In the genomic region with DNA sequence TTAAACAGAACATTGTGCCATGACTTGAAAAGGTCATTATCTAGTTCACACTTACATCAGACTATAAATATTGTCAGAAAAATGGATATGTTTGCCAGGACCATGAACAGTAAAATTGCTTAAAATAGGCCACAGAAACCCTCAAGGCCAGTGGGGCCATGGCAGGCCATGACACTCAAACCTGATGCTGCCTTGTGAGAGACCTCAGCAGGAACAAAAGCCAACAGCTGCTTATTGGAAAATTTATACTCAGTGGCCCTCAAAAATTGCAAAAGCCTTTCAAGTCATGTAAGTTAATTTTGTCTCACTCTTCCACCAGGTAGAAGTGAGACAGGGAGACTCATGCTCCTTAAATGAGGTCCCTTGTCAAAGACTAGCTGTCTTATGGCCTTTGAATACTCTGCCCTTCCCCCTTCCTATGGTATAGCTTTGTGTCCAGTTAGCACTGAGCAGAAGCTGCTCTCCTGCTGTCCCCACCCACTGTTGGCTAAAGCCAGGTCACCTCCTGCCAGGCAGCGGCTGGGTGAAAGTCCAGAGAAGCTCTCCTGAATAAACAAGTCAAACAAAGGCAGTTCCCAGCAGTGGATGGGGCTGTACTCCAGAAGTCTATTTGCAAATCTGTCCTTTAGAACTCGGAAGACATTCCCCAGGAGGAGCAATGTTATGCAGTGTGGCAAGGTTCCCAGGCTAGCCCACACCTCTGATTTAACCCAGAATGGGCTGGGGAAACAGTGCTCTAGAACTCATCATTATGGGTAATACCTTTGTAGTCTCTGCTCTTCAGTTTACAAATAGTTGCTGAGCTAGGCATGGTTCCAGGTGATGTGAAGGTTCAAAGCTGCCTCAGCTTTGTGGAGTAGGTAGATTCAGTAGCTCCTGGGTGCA, we compare ENCODE assay signal across 1 cellular context.
TF ChIP-seq lines count a peak whose summit lies in the region.

No MANE protein-coding gene starts in this region.

TF ChIP-seq in HepG2, 621 proteins besides CTCF, POLR2A, EP300 and RAD21 (continued from another document and continues in another):
- 0 out of 2 replicates have a peak, but pooled peaks have one; percentile 62 for TF ChIP-seq AFF4 (CRISPR knock-in tag; IDR thresholded peaks at IDR 0.05)
- TF ChIP-seq PLRG1 (conservative IDR thresholded peaks at IDR 0.05) = no peak
- no peak for TF ChIP-seq TAF15 (IDR thresholded peaks at IDR 0.05; ENCODE audit: low read depth, low read length, poor library complexity, severe bottlenecking)
- peak; percentile 73 for TF ChIP-seq MED8 (CRISPR knock-in tag; IDR thresholded peaks at IDR 0.05; ENCODE audit: insufficient replicate concordance)
- TF ChIP-seq RFX5 (IDR thresholded peaks at IDR 0.05; ENCODE audit: low read depth, low read length) = no peak
- TF ChIP-seq MAF1 (CRISPR knock-in tag; IDR thresholded peaks at IDR 0.05; ENCODE audit: borderline replicate concordance) = no peak
- peak; percentile 80 for TF ChIP-seq ARNT2 (CRISPR knock-in tag; IDR thresholded peaks at IDR 0.05; ENCODE audit: low read depth)
- no peak for TF ChIP-seq ATRX (CRISPR knock-in tag; IDR thresholded peaks at IDR 0.05; ENCODE audit: borderline replicate concordance)
- no peak for TF ChIP-seq PHB2 (IDR thresholded peaks at IDR 0.05; ENCODE audit: partially characterized antibody)
- TF ChIP-seq ZFP37 (CRISPR knock-in tag; IDR thresholded peaks at IDR 0.05; ENCODE audit: borderline replicate concordance) = 0 out of 2 replicates have a peak, but pooled peaks have one; percentile 31
- TF ChIP-seq ATF7 (IDR thresholded peaks at IDR 0.05) = no peak
- no peak for TF ChIP-seq ATF7 (CRISPR knock-in tag; IDR thresholded peaks at IDR 0.05)
- no peak for TF ChIP-seq ZNF790 (CRISPR knock-in tag; IDR thresholded peaks at IDR 0.05; ENCODE audit: borderline replicate concordance)
- TF ChIP-seq ZNF749 (CRISPR knock-in tag; IDR thresholded peaks at IDR 0.05; ENCODE audit: borderline replicate concordance) = no peak
- TF ChIP-seq ZNF782 (CRISPR knock-in tag; IDR thresholded peaks at IDR 0.05; ENCODE audit: borderline replicate concordance) = no peak
- TF ChIP-seq DNMT3B (CRISPR knock-in tag; conservative IDR thresholded peaks at IDR 0.05) = no peak
- TF ChIP-seq, protein P1, sequence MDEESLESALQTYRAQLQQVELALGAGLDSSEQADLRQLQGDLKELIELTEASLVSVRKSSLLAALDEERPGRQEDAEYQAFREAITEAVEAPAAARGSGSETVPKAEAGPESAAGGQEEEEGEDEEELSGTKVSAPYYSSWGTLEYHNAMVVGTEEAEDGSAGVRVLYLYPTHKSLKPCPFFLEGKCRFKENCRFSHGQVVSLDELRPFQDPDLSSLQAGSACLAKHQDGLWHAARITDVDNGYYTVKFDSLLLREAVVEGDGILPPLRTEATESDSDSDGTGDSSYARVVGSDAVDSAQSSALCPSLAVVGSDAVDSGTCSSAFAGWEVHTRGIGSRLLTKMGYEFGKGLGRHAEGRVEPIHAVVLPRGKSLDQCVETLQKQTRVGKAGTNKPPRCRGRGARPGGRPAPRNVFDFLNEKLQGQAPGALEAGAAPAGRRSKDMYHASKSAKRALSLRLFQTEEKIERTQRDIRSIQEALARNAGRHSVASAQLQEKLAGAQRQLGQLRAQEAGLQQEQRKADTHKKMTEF (CRISPR knock-in tag; IDR thresholded peaks at IDR 0.05) = peak; percentile 94
- no peak for TF ChIP-seq ZNF616 (CRISPR knock-in tag; IDR thresholded peaks at IDR 0.05; ENCODE audit: low read depth)
- no peak for TF ChIP-seq ZNF558 (CRISPR knock-in tag; IDR thresholded peaks at IDR 0.05; ENCODE audit: borderline replicate concordance)
- no peak for TF ChIP-seq ZNF20 (CRISPR knock-in tag; IDR thresholded peaks at IDR 0.05)
- TF ChIP-seq, protein P2, sequence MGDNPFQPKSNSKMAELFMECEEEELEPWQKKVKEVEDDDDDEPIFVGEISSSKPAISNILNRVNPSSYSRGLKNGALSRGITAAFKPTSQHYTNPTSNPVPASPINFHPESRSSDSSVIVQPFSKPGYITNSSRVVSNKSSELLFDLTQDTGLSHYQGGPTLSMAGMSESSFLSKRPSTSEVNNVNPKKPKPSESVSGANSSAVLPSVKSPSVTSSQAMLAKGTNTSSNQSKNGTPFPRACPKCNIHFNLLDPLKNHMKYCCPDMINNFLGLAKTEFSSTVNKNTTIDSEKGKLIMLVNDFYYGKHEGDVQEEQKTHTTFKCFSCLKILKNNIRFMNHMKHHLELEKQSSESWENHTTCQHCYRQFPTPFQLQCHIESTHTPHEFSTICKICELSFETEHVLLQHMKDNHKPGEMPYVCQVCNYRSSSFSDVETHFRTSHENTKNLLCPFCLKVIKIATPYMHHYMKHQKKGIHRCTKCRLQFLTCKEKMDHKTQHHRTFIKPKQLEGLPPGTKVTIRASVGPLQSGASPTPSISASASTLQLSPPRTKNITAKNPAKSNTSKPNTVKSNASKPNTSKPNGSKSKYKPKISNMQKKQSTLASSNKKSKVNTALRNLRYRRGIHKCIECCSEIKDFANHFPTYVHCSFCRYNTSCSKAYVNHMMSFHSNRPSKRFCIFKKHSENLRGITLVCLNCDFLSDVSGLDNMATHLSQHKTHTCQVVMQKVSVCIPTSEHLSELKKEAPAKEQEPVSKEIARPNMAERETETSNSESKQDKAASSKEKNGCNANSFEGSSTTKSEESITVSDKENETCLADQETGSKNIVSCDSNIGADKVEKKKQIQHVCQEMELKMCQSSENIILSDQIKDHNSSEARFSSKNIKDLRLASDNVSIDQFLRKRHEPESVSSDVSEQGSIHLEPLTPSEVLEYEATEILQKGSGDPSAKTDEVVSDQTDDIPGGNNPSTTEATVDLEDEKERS (CRISPR knock-in tag; IDR thresholded peaks at IDR 0.05) = peak; percentile 85; the same call in 1 of the 2 replicates
- TF ChIP-seq SPEN (CRISPR knock-in tag; IDR thresholded peaks at IDR 0.05; ENCODE audit: low read depth) = peak; percentile 35; the same call in 1 of the 2 replicates
- TF ChIP-seq PBX2 (CRISPR knock-in tag; IDR thresholded peaks at IDR 0.05) = no peak
- TF ChIP-seq, protein P3, sequence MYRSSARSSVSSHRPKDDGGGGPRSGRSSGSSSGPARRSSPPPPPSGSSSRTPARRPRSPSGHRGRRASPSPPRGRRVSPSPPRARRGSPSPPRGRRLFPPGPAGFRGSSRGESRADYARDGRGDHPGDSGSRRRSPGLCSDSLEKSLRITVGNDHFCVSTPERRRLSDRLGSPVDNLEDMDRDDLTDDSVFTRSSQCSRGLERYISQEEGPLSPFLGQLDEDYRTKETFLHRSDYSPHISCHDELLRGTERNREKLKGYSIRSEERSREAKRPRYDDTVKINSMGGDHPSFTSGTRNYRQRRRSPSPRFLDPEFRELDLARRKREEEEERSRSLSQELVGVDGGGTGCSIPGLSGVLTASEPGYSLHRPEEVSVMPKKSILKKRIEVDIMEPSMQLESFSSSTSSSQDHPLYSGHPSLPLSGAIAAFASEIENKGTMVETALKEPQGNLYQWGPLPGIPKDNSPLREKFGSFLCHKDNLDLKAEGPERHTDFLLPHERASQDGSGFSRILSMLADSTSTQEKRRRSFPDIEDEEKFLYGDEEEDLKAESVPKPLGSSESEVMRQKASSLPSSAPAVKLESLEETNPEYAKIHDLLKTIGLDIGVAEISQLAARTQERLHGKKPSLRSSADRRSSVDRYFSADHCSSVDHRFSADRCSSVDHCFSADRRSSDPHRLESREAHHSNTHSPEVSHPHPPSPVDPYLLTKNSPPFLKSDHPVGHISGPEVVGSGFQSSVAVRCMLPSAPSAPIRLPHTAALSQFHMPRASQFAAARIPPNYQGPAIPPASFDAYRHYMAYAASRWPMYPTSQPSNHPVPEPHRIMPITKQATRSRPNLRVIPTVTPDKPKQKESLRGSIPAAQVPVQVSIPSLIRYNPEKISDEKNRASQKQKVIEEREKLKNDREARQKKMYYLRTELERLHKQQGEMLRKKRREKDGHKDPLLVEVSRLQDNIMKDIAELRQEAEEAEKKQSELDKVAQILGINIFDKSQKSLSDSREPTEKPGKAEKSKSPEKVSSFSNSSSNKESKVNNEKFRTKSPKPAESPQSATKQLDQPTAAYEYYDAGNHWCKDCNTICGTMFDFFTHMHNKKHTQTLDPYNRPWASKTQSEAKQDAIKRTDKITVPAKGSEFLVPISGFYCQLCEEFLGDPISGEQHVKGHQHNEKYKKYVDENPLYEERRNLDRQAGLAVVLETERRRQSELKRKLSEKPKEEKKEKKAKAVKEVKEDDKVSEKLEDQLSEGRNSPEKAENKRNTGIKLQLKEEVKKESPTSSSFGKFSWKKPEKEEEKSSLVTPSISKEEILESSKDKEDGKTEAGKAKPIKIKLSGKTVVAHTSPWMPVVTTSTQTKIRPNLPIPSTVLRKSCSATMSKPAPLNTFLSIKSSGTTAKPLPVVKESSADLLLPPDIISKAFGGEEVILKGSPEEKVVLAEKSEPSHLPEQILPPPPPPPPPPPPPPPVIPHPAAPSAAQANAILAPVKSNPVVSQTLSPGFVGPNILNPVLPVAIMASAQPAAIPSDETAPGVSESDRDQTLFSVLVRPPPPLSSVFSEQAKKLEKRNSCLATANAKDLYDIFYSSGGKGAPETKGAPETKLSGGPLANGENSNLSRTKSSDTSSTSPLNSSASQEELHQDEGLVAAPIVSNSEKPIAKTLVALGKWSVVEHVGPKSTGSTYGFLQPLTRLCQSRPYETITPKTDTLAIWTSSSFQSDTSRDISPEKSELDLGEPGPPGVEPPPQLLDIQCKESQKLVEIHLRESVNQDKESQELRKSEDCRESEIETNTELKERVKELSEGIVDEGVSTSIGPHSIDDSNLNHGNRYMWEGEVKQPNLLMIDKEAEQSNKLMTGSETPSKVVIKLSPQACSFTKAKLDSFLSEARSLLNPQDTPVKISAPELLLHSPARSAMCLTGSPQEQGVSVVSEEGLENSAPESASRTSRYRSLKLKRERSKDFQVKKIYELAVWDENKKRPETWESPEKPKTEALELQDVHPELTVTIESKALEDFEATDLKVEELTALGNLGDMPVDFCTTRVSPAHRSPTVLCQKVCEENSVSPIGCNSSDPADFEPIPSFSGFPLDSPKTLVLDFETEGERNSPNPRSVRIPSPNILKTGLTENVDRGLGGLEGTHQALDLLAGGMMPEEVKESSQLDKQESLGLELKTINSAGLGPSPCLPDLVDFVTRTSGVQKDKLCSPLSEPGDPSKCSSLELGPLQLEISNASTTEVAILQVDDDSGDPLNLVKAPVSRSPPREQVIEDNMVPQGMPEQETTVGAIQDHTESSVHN (CRISPR knock-in tag; IDR thresholded peaks at IDR 0.05) = no peak
- TF ChIP-seq ZNF253 (CRISPR knock-in tag; IDR thresholded peaks at IDR 0.05; ENCODE audit: borderline replicate concordance) = no peak
- TF ChIP-seq MEIS1 (CRISPR knock-in tag; IDR thresholded peaks at IDR 0.05; ENCODE audit: borderline replicate concordance) = no peak
- no peak for TF ChIP-seq ZNF768 (CRISPR knock-in tag; IDR thresholded peaks at IDR 0.05)
- peak; percentile 50; the same call in 1 of the 2 replicates for TF ChIP-seq SMYD3 (CRISPR knock-in tag; IDR thresholded peaks at IDR 0.05)
- no peak for TF ChIP-seq PRMT3 (CRISPR knock-in tag; IDR thresholded peaks at IDR 0.05; ENCODE audit: borderline replicate concordance, low read depth)
- no peak; the same call in 1 of the 2 replicates for TF ChIP-seq ZSCAN21 (CRISPR knock-in tag; IDR thresholded peaks at IDR 0.05; ENCODE audit: borderline replicate concordance)
- TF ChIP-seq, protein P4, sequence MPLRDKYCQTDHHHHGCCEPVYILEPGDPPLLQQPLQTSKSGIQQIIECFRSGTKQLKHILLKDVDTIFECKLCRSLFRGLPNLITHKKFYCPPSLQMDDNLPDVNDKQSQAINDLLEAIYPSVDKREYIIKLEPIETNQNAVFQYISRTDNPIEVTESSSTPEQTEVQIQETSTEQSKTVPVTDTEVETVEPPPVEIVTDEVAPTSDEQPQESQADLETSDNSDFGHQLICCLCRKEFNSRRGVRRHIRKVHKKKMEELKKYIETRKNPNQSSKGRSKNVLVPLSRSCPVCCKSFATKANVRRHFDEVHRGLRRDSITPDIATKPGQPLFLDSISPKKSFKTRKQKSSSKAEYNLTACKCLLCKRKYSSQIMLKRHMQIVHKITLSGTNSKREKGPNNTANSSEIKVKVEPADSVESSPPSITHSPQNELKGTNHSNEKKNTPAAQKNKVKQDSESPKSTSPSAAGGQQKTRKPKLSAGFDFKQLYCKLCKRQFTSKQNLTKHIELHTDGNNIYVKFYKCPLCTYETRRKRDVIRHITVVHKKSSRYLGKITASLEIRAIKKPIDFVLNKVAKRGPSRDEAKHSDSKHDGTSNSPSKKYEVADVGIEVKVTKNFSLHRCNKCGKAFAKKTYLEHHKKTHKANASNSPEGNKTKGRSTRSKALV (CRISPR knock-in tag; IDR thresholded peaks at IDR 0.05) = peak; percentile 77; the same call in 1 of the 2 replicates
- no peak for TF ChIP-seq TSC22D2 (CRISPR knock-in tag; IDR thresholded peaks at IDR 0.05; ENCODE audit: borderline replicate concordance)
- TF ChIP-seq HOXA5 (CRISPR knock-in tag; IDR thresholded peaks at IDR 0.05) = no peak
- TF ChIP-seq NBN (conservative IDR thresholded peaks at IDR 0.05) = no peak
- TF ChIP-seq ZNF720 (CRISPR knock-in tag; IDR thresholded peaks at IDR 0.05) = no peak
- TF ChIP-seq ARNT (IDR thresholded peaks at IDR 0.05) = no peak
- TF ChIP-seq ZNF160 (CRISPR knock-in tag; IDR thresholded peaks at IDR 0.05) = no peak
- no peak for TF ChIP-seq NFATC3 (CRISPR knock-in tag; IDR thresholded peaks at IDR 0.05)
- TF ChIP-seq ZSCAN30 (CRISPR knock-in tag; IDR thresholded peaks at IDR 0.05) = no peak
